Comparison of ENCODE assay signal across 34 cellular contexts in the genomic region with DNA sequence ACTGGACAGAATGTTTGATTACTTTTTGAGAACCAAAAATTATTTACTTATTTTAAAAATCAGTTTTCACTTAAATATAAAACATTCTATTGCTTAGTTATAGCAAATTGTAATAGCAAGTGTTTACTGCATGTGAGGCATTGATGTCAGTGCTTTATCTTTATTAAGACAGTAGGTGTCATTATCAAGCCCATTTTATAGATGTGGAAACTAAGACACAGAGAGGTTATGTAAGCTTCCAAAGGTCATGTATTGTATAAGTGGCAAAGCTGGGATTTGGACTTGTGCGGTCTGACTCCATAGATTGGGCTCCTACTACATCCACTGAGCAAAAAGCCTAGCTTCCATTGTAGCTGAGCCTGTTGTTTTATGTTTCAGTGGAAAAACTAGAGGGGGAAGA. TPM values are rescaled to one million over a fixed set of nuclear protein-coding genes. Genes with fewer than 3 reads are reported as not detected.
"Had no signal": no experiment of that assay in that cellular context is flagged by ENCODE, and none has a peak within 500 bp of the region (broad histone marks: within the 10 kb centered on the region; RNA-seq: fewer than 3 reads in every experiment).

No MANE protein-coding gene starts in this region.

- H3K27ac Mint-ChIP-seq: activated CD4-positive, alpha-beta T cell treated with anti-CD3 and anti-CD28 coated beads, Interleukin-2, amount 10 ng/mL, durations not matched to agents 24 days and 14 days; activated CD8-positive, alpha-beta T cell treated with anti-CD3 and anti-CD28 coated beads for 36 hours; activated naive CD4-positive, alpha-beta T cell treated with anti-CD3 and anti-CD28 coated beads, Interleukin-2, amount 10 ng/mL, durations not matched to agents 7 days and 5 days; activated naive CD8-positive, alpha-beta T cell treated with anti-CD3 and anti-CD28 coated beads for 36 hours; T-helper 1 cell treated with Interleukin-12 subunit alpha and Interleukin-12 subunit beta and Interleukin-4 antibody, amounts not matched to agents 30 μg/mL and 1 μg/mL, for 36 hours; T-helper 2 cell treated with Interferon-gamma antibody and Interleukin-4, amounts not matched to agents 5 μg/mL and 100 μg/mL, for 36 hours had no signal

- H3K4me1 ChIP-seq: Peyer's patch, SJSA1 had no signal

- H3K27me3 ChIP-seq: brain microvascular endothelial cell, Peyer's patch, SJSA1 had no signal

- H3K4me3 Mint-ChIP-seq: activated CD4-positive, alpha-beta T cell treated with anti-CD3 and anti-CD28 coated beads, Interleukin-2, amount 10 ng/mL, durations not matched to agents 24 days and 14 days; activated CD8-positive, alpha-beta T cell treated with anti-CD3 and anti-CD28 coated beads for 36 hours; activated naive CD4-positive, alpha-beta T cell treated with anti-CD3 and anti-CD28 coated beads, Interleukin-2, amount 10 ng/mL, durations not matched to agents 7 days and 5 days; activated naive CD8-positive, alpha-beta T cell treated with anti-CD3 and anti-CD28 coated beads for 36 hours; T-helper 1 cell treated with Interleukin-12 subunit alpha and Interleukin-12 subunit beta and Interleukin-4 antibody, amounts not matched to agents 30 μg/mL and 1 μg/mL, for 36 hours; T-helper 2 cell treated with Interferon-gamma antibody and Interleukin-4, amounts not matched to agents 5 μg/mL and 100 μg/mL, for 36 hours had no signal

- DNase-seq: activated CD4-positive, alpha-beta T cell treated with anti-CD3 and anti-CD28 coated beads, Interleukin-2, amount 10 ng/mL, durations not matched to agents 24 days and 14 days; activated CD4-positive, alpha-beta T cell treated with anti-CD3 and anti-CD28 coated beads, Interleukin-2, amount 50 U/mL, for 4 hours; activated CD8-positive, alpha-beta T cell treated with anti-CD3 and anti-CD28 coated beads for 36 hours; activated gamma-delta T cell treated with Interleukin-2 at 50 U/mL for 16 hours; activated naive CD4-positive, alpha-beta T cell treated with anti-CD3 and anti-CD28 coated beads, Interleukin-2, amount 10 ng/mL, durations not matched to agents 7 days and 5 days; activated naive CD8-positive, alpha-beta T cell treated with anti-CD3 and anti-CD28 coated beads for 36 hours; activated T-cell treated with anti-CD3 and anti-CD28 coated beads, Interleukin-2, amount 50 U/mL, for 48 hours; amniotic stem cell; aorta; brain microvascular endothelial cell; central memory CD4-positive, alpha-beta T cell; Karpas-422; KBM-7; NCI-H1048; NCI-H1105 treated with DMSO at 0.1 percent for 48 hours; NCI-H1436 treated with DMSO at 0.1 percent for 48 hours; NCI-H187; NCI-H2029 treated with DMSO at 0.1 percent for 48 hours; NCI-H2107; NCI-H2171; NCI-H226; NCI-H446 treated with DMSO at 0.1 percent for 48 hours; NCI-H524; NK-92 treated with Interleukin-12 subunit alpha and Interleukin-12 subunit beta, amount 100 ng/mL, for 24 hours; PC-3; Peyer's patch; RPMI8226; SHP77 treated with DMSO at 0.1 percent for 48 hours; SK-N-SH had no signal

- ATAC-seq: activated CD8-positive, alpha-beta T cell treated with anti-CD3 and anti-CD28 coated beads for 36 hours; PC-3 had no signal

- H3K4me3 ChIP-seq: Peyer's patch, SJSA1 had no signal

- H3K27me3 Mint-ChIP-seq: activated CD4-positive, alpha-beta T cell treated with anti-CD3 and anti-CD28 coated beads, Interleukin-2, amount 10 ng/mL, durations not matched to agents 24 days and 14 days; activated CD8-positive, alpha-beta T cell treated with anti-CD3 and anti-CD28 coated beads for 36 hours; activated naive CD4-positive, alpha-beta T cell treated with anti-CD3 and anti-CD28 coated beads, Interleukin-2, amount 10 ng/mL, durations not matched to agents 7 days and 5 days; activated naive CD8-positive, alpha-beta T cell treated with anti-CD3 and anti-CD28 coated beads for 36 hours had no signal

- H3K36me3 ChIP-seq: brain microvascular endothelial cell, SJSA1 had no signal

- H3K9me3 ChIP-seq: Peyer's patch, SJSA1, SK-N-SH had no signal

- H3K27ac ChIP-seq: brain microvascular endothelial cell, Peyer's patch, SJSA1 had no signal

RNA-seq across cellular contexts. Expression of gene CAMP, which starts 35.2 kb away (rescaled TPM):
- total RNA-seq: activated CD4-positive, alpha-beta T cell treated with anti-CD3 and anti-CD28 coated beads, Interleukin-2, amount 10 ng/mL, durations not matched to agents 24 days and 14 days; activated CD8-positive, alpha-beta memory T cell treated with anti-CD3 and anti-CD28 coated beads for 36 hours; activated CD8-positive, alpha-beta T cell treated with anti-CD3 and anti-CD28 coated beads for 36 hours; activated naive CD8-positive, alpha-beta T cell treated with anti-CD3 and anti-CD28 coated beads for 36 hours; cerebellum; PC-3; Peyer's patch; SJSA1 had no signal
- polyA plus RNA-seq: SK-N-SH had no signal
